Comparison of ENCODE assay signal across 18 cellular contexts in the genomic region with DNA sequence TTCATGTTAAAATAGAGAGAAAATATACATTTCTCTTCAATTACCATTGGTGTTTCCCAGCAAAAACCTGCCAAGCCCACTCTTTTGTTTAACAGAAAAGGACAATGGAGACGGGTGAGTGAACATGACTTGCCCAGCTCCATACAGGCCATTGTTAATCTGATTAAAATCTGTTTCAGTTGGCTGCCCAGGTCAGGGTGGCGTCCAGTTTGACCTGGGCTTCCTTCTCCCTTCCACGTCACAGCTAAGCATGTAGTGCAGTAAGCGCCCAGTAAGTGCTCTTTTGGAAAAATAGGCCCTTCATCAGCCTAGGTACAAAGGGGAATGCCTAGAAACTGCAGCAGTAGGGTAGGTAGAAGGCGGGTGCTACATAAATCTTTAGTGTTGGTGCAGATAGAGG. TPM values are rescaled to one million over a fixed set of nuclear protein-coding genes. Genes with fewer than 3 reads are reported as not detected.
A peak's percentile ranks its signal among the peaks of the same experiment; 100 is the strongest.
DNase-seq lines count a peak whose midpoint lies in the region; TF ChIP-seq lines count a peak whose summit lies in the region.
"Had no signal": no experiment of that assay in that cellular context is flagged by ENCODE, and none has a peak within 500 bp of the region (broad histone marks: within the 10 kb centered on the region; RNA-seq: fewer than 3 reads in every experiment).

No MANE protein-coding gene starts in this region.

- in situ Hi-C loops in mammary epithelial cell (cut with MboI; ENCODE audit: low sequenced_read_pairs in 2 of 2) = no loop called here

- H3K9me3 Mint-ChIP-seq in MCF 10A (ENCODE audit: unreplicated experiment) (no peaks in the 10 kb centered on the region), immature natural killer cell (no peaks in the 10 kb centered on the region), chondrocyte (ENCODE audit: low read depth) (no peaks in the 10 kb centered on the region)
- no peaks in the 10 kb centered on the region for H3K9me3 Mint-ChIP-seq in CD8-positive, alpha-beta memory T cell

- H3K36me3 ChIP-seq in mammary epithelial cell (ENCODE audit: insufficient read depth, low read length) = no peaks in the 10 kb centered on the region
- no peaks in the 10 kb centered on the region for H3K36me3 ChIP-seq in WERI-Rb-1
- H3K36me3 ChIP-seq in CD8-positive, alpha-beta memory T cell (ENCODE audit: insufficient read depth, low read length) = no peaks in the 10 kb centered on the region
- H3K36me3 ChIP-seq: SJSA1 had no signal

- intact Hi-C loops in MCF 10A (cut with micrococcal nuclease) (no loop called here), mammary epithelial cell (cut with micrococcal nuclease) (no loop called here)

- TF ChIP-seq CTCF in MCF 10A (IDR thresholded peaks at IDR 0.05; ENCODE audit: unreplicated experiment) = no peak
- no peak for TF ChIP-seq CTCF in mammary epithelial cell (conservative IDR thresholded peaks at IDR 0.05 in 1 of 2, IDR thresholded peaks at IDR 0.05 in 1 of 2; ENCODE audit: extremely low read depth in 1 of 2, insufficient read depth in 1 of 2, low read depth in 1 of 2, low read length in 2 of 2)
- TF ChIP-seq CTCF in WERI-Rb-1 (IDR thresholded peaks at IDR 0.05; ENCODE audit: low read depth, low read length) = no peak
- TF ChIP-seq CTCF in chondrocyte (IDR thresholded peaks at IDR 0.05) = no peak

- POLR2A ChIA-PET in MCF 10A (lab: Yijun Ruan, JAX) = interaction anchor here (1.4 kb wide), 1 partner anchor 424 kb away, joined by 5 read pairs; no protein-coding TSS in a partner anchor
- POLR2A ChIA-PET in CD8-positive, alpha-beta memory T cell (lab: Charles Lee) = no interaction called here

- H3K27ac ChIP-seq in mammary epithelial cell (ENCODE audit: insufficient read depth, low read depth, low read length) (no peak overlapping the region), WERI-Rb-1 (peak overlapping the region; percentile 7; the same call in 1 of the 2 replicates)
- no peak overlapping the region for H3K27ac ChIP-seq in CD8-positive, alpha-beta memory T cell (ENCODE audit: low read depth, low read length)
- H3K27ac ChIP-seq: HL-60, SJSA1 had no signal

- no TSS peak for BruUV-seq in MCF 10A (replicated peaks; lab: Mats Ljungman, UMichigan)
- BruUV-seq in mammary epithelial cell (replicated peaks; lab: Mats Ljungman, UMichigan) = no TSS peak

- H3K27ac Mint-ChIP-seq in MCF 10A (ENCODE audit: low read depth, unreplicated experiment) = no peak overlapping the region
- H3K27ac Mint-ChIP-seq in immature natural killer cell = peak overlapping the region in 2 of 6 donors; percentile 6 to 26
- no peak overlapping the region for H3K27ac Mint-ChIP-seq in chondrocyte (ENCODE audit: unreplicated experiment)
- H3K27ac Mint-ChIP-seq in CD8-positive, alpha-beta memory T cell = peak overlapping the region in 2 of 8 donors; percentile 30 to 37

- no peaks in the 10 kb centered on the region for H3K27me3 ChIP-seq in mammary epithelial cell (ENCODE audit: insufficient read depth, low read length)
- peaks cover 6% of the 10 kb centered on the region for H3K27me3 ChIP-seq in WERI-Rb-1 (ENCODE audit: insufficient read depth, low read depth, severe bottlenecking)
- H3K27me3 ChIP-seq in CD8-positive, alpha-beta memory T cell (ENCODE audit: insufficient read depth, low read length, poor library complexity, severe bottlenecking) = no peaks in the 10 kb centered on the region
- H3K27me3 ChIP-seq: SJSA1 had no signal

- peaks cover 13% of the 10 kb centered on the region for H3K4me1 ChIP-seq in mammary epithelial cell (ENCODE audit: insufficient read depth, low read length)
- H3K4me1 ChIP-seq in CD8-positive, alpha-beta memory T cell (ENCODE audit: insufficient read depth, low read length) = peaks cover 10% of the 10 kb centered on the region

- H3K79me2 ChIP-seq in mammary epithelial cell (ENCODE audit: insufficient read depth, low read length) = peaks cover 28% of the 10 kb centered on the region

- H4K20me1 ChIP-seq in mammary epithelial cell (ENCODE audit: insufficient read depth, low read length) = no peaks in the 10 kb centered on the region

- no peak overlapping the region for H2AFZ ChIP-seq in mammary epithelial cell (ENCODE audit: low read depth, low read length)

- DNase-seq in MCF 10A (ENCODE audit: unreplicated experiment) (no peak), mammary epithelial cell (no peak), WERI-Rb-1 (no peak), immature natural killer cell (no peak), retina (peak; percentile 28), chondrocyte (ENCODE audit: low spot score) (no peak), NCI-H748 (lab: John Stamatoyannopoulos, UW; ENCODE audit: unreplicated experiment) (no peak)
- DNase-seq in CD8-positive, alpha-beta memory T cell = no peak
- DNase-seq: DND-41, GDM1, GOT3, NCI-H187, NCI-H2171 treated with DMSO at 0.1 percent for 48 hours, NCI-H774, PC-9 had no signal

- no peak overlapping the region for H3K9ac ChIP-seq in mammary epithelial cell (ENCODE audit: insufficient read depth, low read length)

- dilution Hi-C loops in mammary epithelial cell (cut with HindIII; ENCODE audit: low sequenced_read_pairs) = no loop called here

- H3K9me3 ChIP-seq in mammary epithelial cell (replicated peaks; ENCODE audit: insufficient read depth, low read length) (peaks cover 4% of the 10 kb centered on the region), WERI-Rb-1 (ENCODE audit: severe bottlenecking) (no peaks in the 10 kb centered on the region)
- H3K9me3 ChIP-seq in CD8-positive, alpha-beta memory T cell (ENCODE audit: low read length) = no peaks in the 10 kb centered on the region
- H3K9me3 ChIP-seq: SJSA1 had no signal

- H3K4me3 Mint-ChIP-seq in MCF 10A (ENCODE audit: unreplicated experiment) (peak overlapping the region; percentile 24), immature natural killer cell (peak overlapping the region in 3 of 5 donors; percentile 38 to 84 (median 55)), chondrocyte (ENCODE audit: unreplicated experiment) (no peak overlapping the region)
- peak overlapping the region in 3 of 7 donors; percentile 30 to 59 (median 52) for H3K4me3 Mint-ChIP-seq in CD8-positive, alpha-beta memory T cell

- CTCF ChIA-PET in MCF 10A (lab: Yijun Ruan, JAX) (interaction anchor here (1.2 to 1.8 kb wide), 2 partner anchors 13 to 33 kb away, joined by 3 to 5 read pairs; no protein-coding TSS in a partner anchor), mammary epithelial cell (lab: Charles Lee; ENCODE audit: low non-redundant PET) (no interaction called here)
- CTCF ChIA-PET in CD8-positive, alpha-beta memory T cell (lab: Charles Lee) = interaction anchor here (3.4 kb wide), 1 partner anchor 32 kb away, joined by 11 read pairs; a partner anchor contains a TSS

- H3K27me3 Mint-ChIP-seq in MCF 10A (ENCODE audit: insufficient read depth, unreplicated experiment) = no peaks in the 10 kb centered on the region
- H3K27me3 Mint-ChIP-seq in immature natural killer cell (ENCODE audit: low read depth in 3 of 3) = peaks cover 1 to 10% (median 9%) of the 10 kb centered on the region in 3 donors
- H3K27me3 Mint-ChIP-seq in chondrocyte (ENCODE audit: low read depth) = no peaks in the 10 kb centered on the region
- H3K27me3 Mint-ChIP-seq in CD8-positive, alpha-beta memory T cell = peaks cover 0 to 4% of the 10 kb centered on the region in 2 donors

- no peak overlapping the region for H3K4me3 ChIP-seq in mammary epithelial cell (replicated peaks in 1 of 3; ENCODE audit: insufficient read depth in 1 of 3, low read depth in 2 of 3, low read length in 3 of 3)
- H3K4me3 ChIP-seq in WERI-Rb-1 (ENCODE audit: low read depth, low read length) = no peak overlapping the region
- H3K4me3 ChIP-seq in CD8-positive, alpha-beta memory T cell (ENCODE audit: low read length) = no peak overlapping the region

- H3K36me3 Mint-ChIP-seq in MCF 10A (ENCODE audit: insufficient read depth, unreplicated experiment) (no peaks in the 10 kb centered on the region), immature natural killer cell (no peaks in the 10 kb centered on the region), chondrocyte (ENCODE audit: low read depth) (no peaks in the 10 kb centered on the region)
- H3K36me3 Mint-ChIP-seq in CD8-positive, alpha-beta memory T cell = peaks cover 0 to 16% (median 2%) of the 10 kb centered on the region in 3 donors
- H3K36me3 Mint-ChIP-seq: IgD-negative memory B cell had no signal

- H3K4me1 Mint-ChIP-seq in MCF 10A (ENCODE audit: insufficient read depth, unreplicated experiment) = peaks cover 5% of the 10 kb centered on the region
- peaks cover 15% of the 10 kb centered on the region in 2 donors for H3K4me1 Mint-ChIP-seq in immature natural killer cell
- peaks cover 12% of the 10 kb centered on the region for H3K4me1 Mint-ChIP-seq in chondrocyte (ENCODE audit: low read depth)
- H3K4me1 Mint-ChIP-seq in CD8-positive, alpha-beta memory T cell = peaks cover 16 to 36% (median 25%) of the 10 kb centered on the region in 3 donors

- H3K4me2 ChIP-seq in mammary epithelial cell (ENCODE audit: insufficient read depth, low read depth, low read length) = no peak overlapping the region

- WGBS in mammary epithelial cell (ENCODE audit: low coverage, missing lambda C conversion rate) = 82% methylated on average over 5 of the region's 5 CpGs

RNA-seq across cellular contexts. Expression of a gene that starts 1.5 kb away (rescaled TPM):
- total RNA-seq in MCF 10A (2022) (29.2 and 39.0 TPM in 2 replicates), mammary epithelial cell (100 to 1,000 TPM in 1 of 2 donors, 10 to 100 TPM in 1; 36.2 to 113 TPM), chondrocyte (10.8 to 23.1 TPM (median 12.5 TPM) in 3 replicates)
- polyA plus RNA-seq in mammary epithelial cell (86.4 TPM), immature natural killer cell (10 to 100 TPM; 13.1 to 29.8 (median 18.1) TPM)
- polyA minus RNA-seq in mammary epithelial cell = 111 TPM
- 10 to 100 TPM; 12.8 to 13.5 TPM for total RNA-seq in CD8-positive, alpha-beta memory T cell
- 17.8 TPM for polyA plus RNA-seq in CD8-positive, alpha-beta memory T cell

RNA-seq across cellular contexts. Expression of a gene that starts 14.4 kb away (rescaled TPM):
- total RNA-seq in MCF 10A (2022) (66.9 and 102 TPM in 2 replicates), mammary epithelial cell (100 to 1,000 TPM in 1 of 2 donors, 10 to 100 TPM in 1; 86.4 to 292 TPM), chondrocyte (35.2 to 44.4 TPM (median 39.1 TPM) in 3 replicates)
- polyA plus RNA-seq in mammary epithelial cell (538 TPM), immature natural killer cell (100 to 1,000 TPM; 184 to 314 (median 233) TPM)
- polyA minus RNA-seq in mammary epithelial cell = 972 TPM
- total RNA-seq in CD8-positive, alpha-beta memory T cell = 100 to 1,000 TPM; 150 to 153 TPM
- 109 TPM for polyA plus RNA-seq in CD8-positive, alpha-beta memory T cell

RNA-seq across cellular contexts. Expression of a gene that starts 31.2 kb away (rescaled TPM):
- total RNA-seq in MCF 10A (2022) (92.5 and 107 TPM in 2 replicates), mammary epithelial cell (100 to 1,000 TPM; 112 to 126 TPM), chondrocyte (53.3 to 68.0 TPM (median 55.9 TPM) in 3 replicates)
- polyA plus RNA-seq in mammary epithelial cell (113 TPM), immature natural killer cell (100 to 1,000 TPM in 1 of 3 donors, 10 to 100 TPM in 2; 73.5 to 115 (median 85.0) TPM)
- polyA minus RNA-seq in mammary epithelial cell = 117 TPM
- 100 to 1,000 TPM; 105 to 107 TPM for total RNA-seq in CD8-positive, alpha-beta memory T cell
- 69.4 TPM for polyA plus RNA-seq in CD8-positive, alpha-beta memory T cell

RNA-seq across cellular contexts. Expression of a gene that starts 32.3 kb away (rescaled TPM):
- total RNA-seq in MCF 10A (2022) (14.4 and 18.2 TPM in 2 replicates), mammary epithelial cell (10 to 100 TPM; 14.7 to 16.7 TPM), chondrocyte (15.7 to 18.9 TPM (median 18.8 TPM) in 3 replicates)
- polyA plus RNA-seq in mammary epithelial cell (13.1 TPM), immature natural killer cell (10 to 100 TPM; 20.0 to 34.9 (median 30.6) TPM)
- polyA minus RNA-seq in mammary epithelial cell = 35.2 TPM
- total RNA-seq in CD8-positive, alpha-beta memory T cell = 10 to 100 TPM; 14.0 to 15.2 TPM
- 21.5 TPM for polyA plus RNA-seq in CD8-positive, alpha-beta memory T cell

RNA-seq across cellular contexts. Expression of a gene that starts 37.2 kb away (rescaled TPM):
- total RNA-seq in MCF 10A (2022) (1.4 and 2.6 TPM in 2 replicates), mammary epithelial cell (1 to 10 TPM; 1.5 to 4.5 TPM), chondrocyte (2.5 to 2.7 TPM (median 2.6 TPM) in 3 replicates)
- polyA plus RNA-seq in mammary epithelial cell (2.1 TPM), immature natural killer cell (10 to 100 TPM; 24.3 to 48.0 (median 26.5) TPM)
- 18.6 TPM for polyA minus RNA-seq in mammary epithelial cell
- 100 to 1,000 TPM; 188 to 211 TPM for total RNA-seq in CD8-positive, alpha-beta memory T cell
- polyA plus RNA-seq in CD8-positive, alpha-beta memory T cell = 19.8 TPM
